8 cellular contexts compared by ENCODE assay signal in genomic region chr4:121192500-121192899, GRCh38. TPM values are rescaled to one million over a fixed set of nuclear protein-coding genes. Genes with fewer than 3 reads are reported as not detected.
DNase-seq lines count a peak whose midpoint lies in the region; ATAC-seq and TF ChIP-seq lines count a peak whose summit lies in the region.

No MANE protein-coding gene starts in this region.

- TF ChIP-seq CTCF in cardiac muscle cell (IDR thresholded peaks at IDR 0.05; ENCODE audit: low read depth, low read length), result peak; percentile 73
- TF ChIP-seq CTCF in RWPE1 (conservative IDR thresholded peaks at IDR 0.05; ENCODE audit: low read depth), result peak; percentile 85

- peaks cover 0 to 3% (median 0%) of the 10 kb centered on the region in 5 donors for H3K36me3 Mint-ChIP-seq in naive thymus-derived CD4-positive, alpha-beta T cell

- no peaks in the 10 kb centered on the region for H3K9me3 ChIP-seq in cardiac muscle cell (ENCODE audit: low read depth)
- H3K9me3 ChIP-seq in naive thymus-derived CD4-positive, alpha-beta T cell (ENCODE audit: control insufficient read depth in 2 of 3, low read length in 3 of 3), result no peaks in the 10 kb centered on the region

- H3K4me3 ChIP-seq in cardiac muscle cell, result no peak overlapping the region
- H3K4me3 ChIP-seq in naive thymus-derived CD4-positive, alpha-beta T cell (ENCODE audit: low read length), result no peak overlapping the region

- no peaks in the 10 kb centered on the region for H3K27me3 ChIP-seq in cardiac muscle cell
- no peaks in the 10 kb centered on the region for H3K27me3 ChIP-seq in naive thymus-derived CD4-positive, alpha-beta T cell (ENCODE audit: control insufficient read depth in 2 of 2, insufficient read depth in 2 of 2, low read length in 2 of 2)

- peak; percentile 59 to 70 for DNase-seq in cardiac muscle cell (ENCODE audit: low read depth in 1 of 2, low spot score in 1 of 2)
- no peak for DNase-seq in left cardiac atrium
- DNase-seq in RWPE1 (ENCODE audit: low spot score), result peak; percentile 13
- DNase-seq in dedifferentiated amniotic fluid mesenchymal stem cell (ENCODE audit: extremely low spot score), result peak; percentile 30
- peak in 5 of 9 donors; percentile 31 to 56 (median 50) for DNase-seq in naive thymus-derived CD4-positive, alpha-beta T cell

- H3K27me3 Mint-ChIP-seq in naive thymus-derived CD4-positive, alpha-beta T cell, result no peaks in the 10 kb centered on the region

- no peaks in the 10 kb centered on the region for H3K9me3 Mint-ChIP-seq in naive thymus-derived CD4-positive, alpha-beta T cell

- H3K4me1 Mint-ChIP-seq in naive thymus-derived CD4-positive, alpha-beta T cell, result peaks cover 22 to 57% (median 52%) of the 10 kb centered on the region in 7 donors

- CTCF ChIA-PET in RWPE1 (lab: Yijun Ruan, JAX), result interaction anchor here (0.6 to 1.6 kb wide), 20 partner anchors 9 to 545 kb away, joined by 3 to 13 read pairs (median 4); no protein-coding TSS in a partner anchor
- CTCF ChIA-PET in naive thymus-derived CD4-positive, alpha-beta T cell (lab: Charles Lee), result interaction anchor here (0.6 to 4.2 kb wide), 40 partner anchors 9 to 1130 kb away, joined by 3 to 90 read pairs (median 4); no protein-coding TSS in a partner anchor

- intact Hi-C loops in left cardiac atrium (cut with DNase I), result loop anchor here in 1 of 2 donors (2.0 kb wide), 1 partner anchor 60 kb away; no protein-coding TSS in a partner anchor
- intact Hi-C loops in naive thymus-derived CD4-positive, alpha-beta T cell (cut with micrococcal nuclease), result loop anchor here (1.0 to 10.0 kb wide), 10 partner anchors 35 to 1568 kb away; partner anchors contain the start of genes NDNF (in 1 of the 2) and PDE5A (in 1 of the 2)

- POLR2A ChIA-PET in RWPE1 (lab: Yijun Ruan, JAX; ENCODE audit: low non-redundant PET), result no interaction called here
- POLR2A ChIA-PET in naive thymus-derived CD4-positive, alpha-beta T cell (lab: Charles Lee), result interaction anchor here (0.9 to 1.6 kb wide), 7 partner anchors 8 to 1126 kb away, joined by 3 to 7 read pairs (median 4); partner anchors contain the start of gene MAD2L1

- H3K27ac Mint-ChIP-seq in naive thymus-derived CD4-positive, alpha-beta T cell, result peak overlapping the region; percentile 62 to 92 (median 81)

- peak overlapping the region; percentile 22 to 88 (median 79) for H3K4me3 Mint-ChIP-seq in naive thymus-derived CD4-positive, alpha-beta T cell

- ATAC-seq in left cardiac atrium, result no peak
- peak; percentile 42 for ATAC-seq in HG03432 (IDR thresholded peaks at IDR 0.05; ENCODE audit: unreplicated experiment)
- peak; percentile 51 for ATAC-seq in naive thymus-derived CD4-positive, alpha-beta T cell
- ATAC-seq in GM18858 (IDR thresholded peaks at IDR 0.05; ENCODE audit: unreplicated experiment), result no peak
- ATAC-seq in GM19328 (IDR thresholded peaks at IDR 0.05; ENCODE audit: unreplicated experiment), result no peak

- no peaks in the 10 kb centered on the region for H3K36me3 ChIP-seq in cardiac muscle cell
- no peaks in the 10 kb centered on the region for H3K36me3 ChIP-seq in naive thymus-derived CD4-positive, alpha-beta T cell (ENCODE audit: control insufficient read depth in 2 of 3, insufficient read depth in 3 of 3, low read length in 3 of 3)

- H3K4me1 ChIP-seq in cardiac muscle cell (ENCODE audit: low read depth), result peaks cover 10% of the 10 kb centered on the region
- peaks cover 32 to 50% of the 10 kb centered on the region in 2 donors for H3K4me1 ChIP-seq in naive thymus-derived CD4-positive, alpha-beta T cell (ENCODE audit: control insufficient read depth in 2 of 2, insufficient read depth in 2 of 2, low read length in 2 of 2)

- no peak overlapping the region for H3K27ac ChIP-seq in cardiac muscle cell
- no peak overlapping the region for H3K27ac ChIP-seq in RWPE1
- H3K27ac ChIP-seq in naive thymus-derived CD4-positive, alpha-beta T cell (ENCODE audit: low read depth, low read length), result peak overlapping the region; percentile 18

RNA-seq across cellular contexts. Expression of gene TNIP3, which starts 28.4 kb away (rescaled TPM):
- not detected in 2 replicates for total RNA-seq in cardiac muscle cell
- polyA plus RNA-seq in cardiac muscle cell, result not detected in 2 replicates
- total RNA-seq in left cardiac atrium, result under 1 TPM in 1 of 2 donors, not detected in 1; 0.15 TPM
- 1 to 10 TPM in 2 of 5 experiments, under 1 TPM in 3; 0.57 to 1.8 (median 0.90) TPM for total RNA-seq in naive thymus-derived CD4-positive, alpha-beta T cell
- polyA plus RNA-seq in naive thymus-derived CD4-positive, alpha-beta T cell, result under 1 TPM; 0.30 to 0.62 TPM

Comparison
In these comparisons a context has a peak if more than half of its experiments do, and no peak if none do; other contexts are left out.
1. ATAC-seq: peak in HG03432 (single experiment) and naive thymus-derived CD4-positive, alpha-beta T cell (single experiment); none in left cardiac atrium (0 of 2), GM18858 (single experiment) and GM19328 (single experiment).